10 cellular contexts compared by ENCODE assay signal in the genomic region with DNA sequence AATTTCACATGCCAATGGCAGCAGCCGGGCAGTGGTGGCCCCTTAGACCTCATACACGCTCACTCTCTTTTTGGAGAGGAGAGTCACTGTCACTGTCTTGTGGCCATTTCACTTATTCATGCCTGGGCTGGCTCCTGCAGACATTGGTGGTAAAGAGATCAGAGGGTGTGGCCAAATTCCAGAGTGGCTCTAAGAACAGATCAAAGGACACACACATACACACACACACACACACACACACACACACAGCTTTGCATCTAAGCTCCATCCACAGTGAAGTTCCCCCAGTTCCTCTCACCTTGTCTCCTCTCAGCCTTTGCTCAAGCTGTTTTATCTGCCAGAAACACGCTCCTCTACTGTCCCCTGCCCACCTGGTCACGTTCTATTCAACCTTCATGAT.
"Had no signal": no experiment of that assay in that cellular context is flagged by ENCODE, and none has a peak within 500 bp of the region (broad histone marks: within the 10 kb centered on the region; RNA-seq: fewer than 3 reads in every experiment).

No MANE protein-coding gene starts in this region.

- H3K36me3 ChIP-seq: left ventricle myocardium inferior, ovary had no signal

- ATAC-seq: activated CD4-positive, CD25-positive, alpha-beta regulatory T cell treated with anti-CD3 and anti-CD28 coated beads, Interleukin-2, amount 50 U/mL, for 24 hours had no signal

- H3K4me3 Mint-ChIP-seq: activated naive CD8-positive, alpha-beta T cell; activated T-cell treated with anti-CD3 and anti-CD28 coated beads, Interleukin-2, amount 50 U/mL, for 24 hours had no signal

- H3K4me1 ChIP-seq: left ventricle myocardium inferior had no signal

- H3K27me3 Mint-ChIP-seq: activated T-cell treated with anti-CD3 and anti-CD28 coated beads, Interleukin-2, amount 50 U/mL, for 24 hours had no signal

- H3K27ac ChIP-seq: left ventricle myocardium inferior, ovary had no signal

- H3K36me3 Mint-ChIP-seq: activated naive CD8-positive, alpha-beta T cell had no signal

- H3K27me3 ChIP-seq: ovary had no signal

- DNase-seq: activated CD4-positive, alpha-beta T cell treated with anti-CD3 and anti-CD28 coated beads, Interleukin-2, amount 50 U/mL, for 4 hours; activated gamma-delta T cell; activated T-cell treated with anti-CD3 and anti-CD28 coated beads, Interleukin-2, amount 50 U/mL, for 24 hours; foreskin melanocyte; head of caudate nucleus; left ventricle myocardium inferior; mesenchymal stem cell; ovary had no signal

- H3K9me3 ChIP-seq: left ventricle myocardium inferior, ovary had no signal

- H3K4me3 ChIP-seq: left ventricle myocardium inferior, ovary had no signal

- H3K27ac Mint-ChIP-seq: activated naive CD8-positive, alpha-beta T cell; activated T-cell treated with anti-CD3 and anti-CD28 coated beads, Interleukin-2, amount 50 U/mL, for 24 hours had no signal
